Comparison of ENCODE assay signal across 8 cellular contexts in genomic region chr3:128845695-128846491, GRCh38. TPM values are rescaled to one million over a fixed set of nuclear protein-coding genes. Genes with fewer than 3 reads are reported as not detected.
A peak's percentile ranks its signal among the peaks of the same experiment; 100 is the strongest.
DNase-seq lines count a peak whose midpoint lies in the region; ATAC-seq and TF ChIP-seq lines count a peak whose summit lies in the region.

No MANE protein-coding gene starts in this region.

- H3K9ac ChIP-seq in subcutaneous abdominal adipose tissue (ENCODE audit: low read length in 5 of 5), result peak overlapping the region in 3 of 5 donors; percentile 67 to 73 (median 69)

- peak; percentile 55 for TF ChIP-seq CTCF in neutrophil (IDR thresholded peaks at IDR 0.05)

- H3K9me3 ChIP-seq in CD4-positive, CD25-positive, alpha-beta regulatory T cell (ENCODE audit: control insufficient read depth in 2 of 2, low read length in 2 of 2), result no peaks in the 10 kb centered on the region
- H3K9me3 ChIP-seq in SJSA1 (replicated peaks), result no peaks in the 10 kb centered on the region
- H3K9me3 ChIP-seq in neutrophil, result no peaks in the 10 kb centered on the region
- H3K9me3 ChIP-seq in subcutaneous abdominal adipose tissue (ENCODE audit: control insufficient read depth in 5 of 5, low read length in 5 of 5), result no peaks in the 10 kb centered on the region

- peak; percentile 82 to 83 for ATAC-seq in CD4-positive, CD25-positive, alpha-beta regulatory T cell (ENCODE audit: low read depth in 2 of 2)
- peak; percentile 77 for ATAC-seq in GM21381 (IDR thresholded peaks at IDR 0.05; ENCODE audit: unreplicated experiment)

- peak overlapping the region; percentile 90 to 93 (median 92) for H3K27ac Mint-ChIP-seq in CD4-positive, CD25-positive, alpha-beta regulatory T cell

- peak; percentile 76 to 81 (median 76) for DNase-seq in CD4-positive, CD25-positive, alpha-beta regulatory T cell
- peak; percentile 70 for DNase-seq in Jurkat, Clone E6-1 (ENCODE audit: low read depth, low spot score)
- DNase-seq in SJSA1 (ENCODE audit: low read depth in 1 of 2, low spot score in 2 of 2) (peak; percentile 79 to 89), germinal center (ENCODE audit: low spot score) (peak; percentile 86)
- peak; percentile 85 for DNase-seq in activated naive CD4-positive, alpha-beta T cell treated with Interleukin-2 at 50 U/mL for 16 hours

- H3K9me3 Mint-ChIP-seq in CD4-positive, CD25-positive, alpha-beta regulatory T cell, result no peaks in the 10 kb centered on the region

- peak overlapping the region; percentile 70 to 92 (median 88) for H3K4me3 Mint-ChIP-seq in CD4-positive, CD25-positive, alpha-beta regulatory T cell

- no peaks in the 10 kb centered on the region for H3K36me3 Mint-ChIP-seq in CD4-positive, CD25-positive, alpha-beta regulatory T cell

- H3K4me1 Mint-ChIP-seq in CD4-positive, CD25-positive, alpha-beta regulatory T cell, result peaks cover 0 to 21% (median 11%) of the 10 kb centered on the region in 4 donors

- no peaks in the 10 kb centered on the region for H3K27me3 ChIP-seq in CD4-positive, CD25-positive, alpha-beta regulatory T cell (ENCODE audit: control insufficient read depth, insufficient read depth, low read length)
- H3K27me3 ChIP-seq in SJSA1 (replicated peaks), result no peaks in the 10 kb centered on the region
- no peaks in the 10 kb centered on the region for H3K27me3 ChIP-seq in neutrophil
- no peaks in the 10 kb centered on the region for H3K27me3 ChIP-seq in subcutaneous abdominal adipose tissue (ENCODE audit: control insufficient read depth in 5 of 5, insufficient read depth in 4 of 5, low read length in 5 of 5)

- peak overlapping the region; percentile 53 for H3K27ac ChIP-seq in CD4-positive, CD25-positive, alpha-beta regulatory T cell (ENCODE audit: insufficient read depth, low read length, poor library complexity, severe bottlenecking)
- peak overlapping the region; percentile 59 for H3K27ac ChIP-seq in SJSA1
- H3K27ac ChIP-seq in neutrophil, result peak overlapping the region; percentile 70
- H3K27ac ChIP-seq in subcutaneous abdominal adipose tissue (ENCODE audit: low read depth, low read length), result no peak overlapping the region

- peaks cover 19% of the 10 kb centered on the region for H3K4me1 ChIP-seq in CD4-positive, CD25-positive, alpha-beta regulatory T cell (ENCODE audit: control insufficient read depth, insufficient read depth, low read length, poor library complexity, severe bottlenecking)
- H3K4me1 ChIP-seq in SJSA1 (replicated peaks) (peaks cover 11% of the 10 kb centered on the region), neutrophil (ENCODE audit: control insufficient read depth in 1 of 2, insufficient read depth in 1 of 2, low read depth in 1 of 2, low read length in 1 of 2) (peaks cover 47 to 50% of the 10 kb centered on the region in 2 experiments), subcutaneous abdominal adipose tissue (ENCODE audit: control insufficient read depth in 5 of 5, insufficient read depth in 5 of 5, low read length in 5 of 5) (peaks cover 0 to 13% (median 12%) of the 10 kb centered on the region in 5 donors)

- no peaks in the 10 kb centered on the region for H3K36me3 ChIP-seq in CD4-positive, CD25-positive, alpha-beta regulatory T cell (ENCODE audit: control insufficient read depth, insufficient read depth, low read length)
- no peaks in the 10 kb centered on the region for H3K36me3 ChIP-seq in SJSA1
- no peaks in the 10 kb centered on the region for H3K36me3 ChIP-seq in neutrophil
- no peaks in the 10 kb centered on the region for H3K36me3 ChIP-seq in subcutaneous abdominal adipose tissue (ENCODE audit: control insufficient read depth in 5 of 5, insufficient read depth in 5 of 5, low read length in 5 of 5)

- no peaks in the 10 kb centered on the region for H3K27me3 Mint-ChIP-seq in CD4-positive, CD25-positive, alpha-beta regulatory T cell

- peak overlapping the region; percentile 44 for H3K4me3 ChIP-seq in CD4-positive, CD25-positive, alpha-beta regulatory T cell (ENCODE audit: low read depth, low read length)
- peak overlapping the region; percentile 49 for H3K4me3 ChIP-seq in Jurkat, Clone E6-1 (ENCODE audit: low read length)
- H3K4me3 ChIP-seq in SJSA1 (peak overlapping the region; percentile 27), neutrophil (ENCODE audit: low read depth in 1 of 2, low read length in 1 of 2) (peak overlapping the region; percentile 48 to 66), subcutaneous abdominal adipose tissue (ENCODE audit: low read depth in 1 of 5, low read length in 5 of 5) (peak overlapping the region; percentile 48 to 69 (median 63))

RNA-seq across cellular contexts. Expression of gene ACAD9, which starts 33.5 kb away (rescaled TPM):
- 46.7 TPM for total RNA-seq in CD4-positive, CD25-positive, alpha-beta regulatory T cell
- polyA plus RNA-seq in CD4-positive, CD25-positive, alpha-beta regulatory T cell, result 10 to 100 TPM; 18.0 to 26.1 (median 22.1) TPM
- polyA plus RNA-seq in Jurkat, Clone E6-1 (2012; ENCODE audit: insufficient read depth, insufficient read length), result 49.9 TPM
- total RNA-seq in SJSA1 (2014; rRNA removed; shearing (Covaris generic)), result 29.2 and 29.3 TPM in 2 replicates
